In genomic region chr10:19966751-19967150, GRCh38 we compare ENCODE assay signal across 20 cellular contexts.
A peak's percentile ranks its signal among the peaks of the same experiment; 100 is the strongest.
DNase-seq lines count a peak whose midpoint lies in the region; ATAC-seq lines count a peak whose summit lies in the region.
"Had no signal": no experiment of that assay in that cellular context is flagged by ENCODE, and none has a peak within 500 bp of the region (broad histone marks: within the 10 kb centered on the region; RNA-seq: fewer than 3 reads in every experiment).

No MANE protein-coding gene starts in this region.

- POLR2A ChIA-PET in activated CD4-positive, alpha-beta memory T cell treated with anti-CD3 and anti-CD28 coated beads, Interleukin-2, amount 10 ng/mL, durations not matched to agents 7 days and 5 days (lab: Charles Lee): no interaction called here

- H3K27me3 Mint-ChIP-seq in activated CD4-positive, alpha-beta memory T cell treated with anti-CD3 and anti-CD28 coated beads, Interleukin-2, amount 10 ng/mL, durations not matched to agents 7 days and 5 days: no peaks in the 10 kb centered on the region
- H3K27me3 Mint-ChIP-seq: activated B cell treated with CpG ODN at 0.5 μM for 24 hours; effector memory CD8-positive, alpha-beta T cell; stimulated activated naive CD8-positive, alpha-beta T cell treated with anti-CD3 and anti-CD28 coated beads, Interleukin-15, Interleukin-2, amounts not matched to agents 100 ng/mL and 50 ng/mL, for 24 hours had no signal

- H3K4me3 Mint-ChIP-seq in activated CD4-positive, alpha-beta memory T cell treated with anti-CD3 and anti-CD28 coated beads, Interleukin-2, amount 10 ng/mL, durations not matched to agents 7 days and 5 days: no peak overlapping the region
- H3K4me3 Mint-ChIP-seq: activated B cell treated with CpG ODN at 0.5 μM for 24 hours; effector memory CD8-positive, alpha-beta T cell; stimulated activated naive CD8-positive, alpha-beta T cell treated with anti-CD3 and anti-CD28 coated beads, Interleukin-15, Interleukin-2, amounts not matched to agents 100 ng/mL and 50 ng/mL, for 24 hours had no signal

- no peak overlapping the region for H3K27ac Mint-ChIP-seq in activated CD4-positive, alpha-beta memory T cell treated with anti-CD3 and anti-CD28 coated beads, Interleukin-2, amount 10 ng/mL, durations not matched to agents 7 days and 5 days
- H3K27ac Mint-ChIP-seq: activated B cell treated with CpG ODN at 0.5 μM for 24 hours; effector memory CD8-positive, alpha-beta T cell; stimulated activated naive CD8-positive, alpha-beta T cell treated with anti-CD3 and anti-CD28 coated beads, Interleukin-15, Interleukin-2, amounts not matched to agents 100 ng/mL and 50 ng/mL, for 24 hours had no signal

- no peaks in the 10 kb centered on the region for H3K36me3 Mint-ChIP-seq in activated CD4-positive, alpha-beta memory T cell treated with anti-CD3 and anti-CD28 coated beads, Interleukin-2, amount 10 ng/mL, durations not matched to agents 7 days and 5 days (ENCODE audit: low read depth)

- CTCF ChIA-PET in activated CD4-positive, alpha-beta memory T cell treated with anti-CD3 and anti-CD28 coated beads, Interleukin-2, amount 10 ng/mL, durations not matched to agents 7 days and 5 days (lab: Charles Lee): no interaction called here

- H3K4me1 Mint-ChIP-seq in activated CD4-positive, alpha-beta memory T cell treated with anti-CD3 and anti-CD28 coated beads, Interleukin-2, amount 10 ng/mL, durations not matched to agents 7 days and 5 days: no peaks in the 10 kb centered on the region
- H3K4me1 Mint-ChIP-seq: activated B cell treated with CpG ODN at 0.5 μM for 24 hours had no signal

- DNase-seq in NCI-H524 (lab: John Stamatoyannopoulos, UW) (peak; percentile 40 to 70), caudate nucleus (lab: John Stamatoyannopoulos, UW) (no peak), iPS-NIHi7 (ENCODE audit: extremely low spot score) (peak; percentile 59), smooth muscle cell of the brain vasculature (ENCODE audit: low read depth, low spot score) (peak; percentile 12), NCI-H1436 treated with DMSO at 0.1 percent for 48 hours (lab: John Stamatoyannopoulos, UW) (no peak)
- DNase-seq in activated CD4-positive, alpha-beta memory T cell treated with anti-CD3 and anti-CD28 coated beads, Interleukin-2, amount 10 ng/mL, durations not matched to agents 7 days and 5 days: no peak
- DNase-seq: activated B cell treated with CpG ODN at 0.5 μM for 24 hours; activated gamma-delta T cell; DMS79; effector memory CD8-positive, alpha-beta T cell; kidney; mucosa of descending colon; NCI-H1105; NCI-H510A; posterior cingulate gyrus; SW 1271 had no signal

- no peak for ATAC-seq in HG03354 (IDR thresholded peaks at IDR 0.05; ENCODE audit: poor library complexity, severe bottlenecking, unreplicated experiment)
- ATAC-seq: effector memory CD8-positive, alpha-beta T cell; K562; mucosa of descending colon had no signal

- H3K9me3 Mint-ChIP-seq in activated CD4-positive, alpha-beta memory T cell treated with anti-CD3 and anti-CD28 coated beads, Interleukin-2, amount 10 ng/mL, durations not matched to agents 7 days and 5 days: peaks cover 7% of the 10 kb centered on the region
- H3K9me3 Mint-ChIP-seq: stimulated activated naive CD8-positive, alpha-beta T cell treated with anti-CD3 and anti-CD28 coated beads, Interleukin-15, Interleukin-2, amounts not matched to agents 100 ng/mL and 50 ng/mL, for 24 hours had no signal

- peak overlapping the region; percentile 3 for H3K27ac ChIP-seq in caudate nucleus (ENCODE audit: low read depth, low read length)
- H3K27ac ChIP-seq: BLaER1 treated with 17β-estradiol and CSF1 and Interleukin-3, amounts not matched to agents 10 nM and 100 nM had no signal

Comparison
In these comparisons a context has a peak if more than half of its experiments do, and no peak if none do; other contexts are left out.
1. DNase-seq: peak in NCI-H524 (2 of 2), iPS-NIHi7 (single experiment) and smooth muscle cell of the brain vasculature (single experiment); none in caudate nucleus (0 of 61), activated CD4-positive, alpha-beta memory T cell treated with anti-CD3 and anti-CD28 coated beads, Interleukin-2, amount 10 ng/mL, durations not matched to agents 7 days and 5 days (single experiment) and NCI-H1436 treated with DMSO at 0.1 percent for 48 hours (single experiment).